ENCODE assay signal across 1 cellular context in genomic region chr1:53945433-53946251, GRCh38.
A peak's percentile ranks its signal among the peaks of the same experiment; 100 is the strongest.
TF ChIP-seq lines count a peak whose summit lies in the region.

Gene IFT25 (minus strand): TSS chr1:53945699. CDS start chr1:53940082, 5,617 bp downstream.

TF ChIP-seq in HepG2, 621 proteins besides CTCF, POLR2A, EP300 and RAD21 (continued from another document and continues in another):
- TF ChIP-seq KDM2A (CRISPR knock-in tag; IDR thresholded peaks at IDR 0.05; ENCODE audit: borderline replicate concordance, low read depth) (peak; percentile 79; the same call in 1 of the 2 replicates), ZNF318 (CRISPR knock-in tag; IDR thresholded peaks at IDR 0.05) (0 out of 2 replicates have a peak, but pooled peaks have one; percentile 65), DR1 (CRISPR knock-in tag; IDR thresholded peaks at IDR 0.05) (peak; percentile 60; the same call in 1 of the 2 replicates), SAP130 (CRISPR knock-in tag; IDR thresholded peaks at IDR 0.05; ENCODE audit: low read depth) (peak; percentile 80), ZNF543 (CRISPR knock-in tag; IDR thresholded peaks at IDR 0.05) (0 out of 2 replicates have a peak, but pooled peaks have one; percentile 28), KDM1A (CRISPR knock-in tag; IDR thresholded peaks at IDR 0.05) (no peak), HNRNPLL (IDR thresholded peaks at IDR 0.05; ENCODE audit: low read depth, low read length, poor library complexity, severe bottlenecking) (peak; percentile 30), SNAPC2 (CRISPR knock-in tag; IDR thresholded peaks at IDR 0.05) (no peak), CHCHD3 (CRISPR knock-in tag; IDR thresholded peaks at IDR 0.05) (peak; percentile 57; the same call in 1 of the 2 replicates), ZNF616 (CRISPR knock-in tag; IDR thresholded peaks at IDR 0.05; ENCODE audit: low read depth) (no peak), MXI1 (IDR thresholded peaks at IDR 0.05; ENCODE audit: borderline replicate concordance, low read depth, low read length) (peak; percentile 25; the same call in 1 of the 3 replicates), KDM5B (CRISPR knock-in tag; IDR thresholded peaks at IDR 0.05; ENCODE audit: borderline replicate concordance) (peak; percentile 73), SOX13 (IDR thresholded peaks at IDR 0.05) (no peak), SOX13 (CRISPR knock-in tag; conservative IDR thresholded peaks at IDR 0.05 in 1 of 2, IDR thresholded peaks at IDR 0.05 in 1 of 2) (0 out of 4 replicates have a peak, but pooled peaks of 1 of the 2 experiments have one; percentile 11), MED8 (CRISPR knock-in tag; IDR thresholded peaks at IDR 0.05; ENCODE audit: insufficient replicate concordance) (peak; percentile 56), ZNF430 (CRISPR knock-in tag; IDR thresholded peaks at IDR 0.05) (0 out of 2 replicates have a peak, but pooled peaks have one; percentile 27), ZZZ3 (CRISPR knock-in tag; IDR thresholded peaks at IDR 0.05; ENCODE audit: borderline replicate concordance) (0 out of 2 replicates have a peak, but pooled peaks have one; percentile 29), KLF6 (CRISPR knock-in tag; IDR thresholded peaks at IDR 0.05) (no peak), ZNF607 (CRISPR knock-in tag; IDR thresholded peaks at IDR 0.05; ENCODE audit: borderline replicate concordance) (peak; percentile 32; the same call in 1 of the 2 replicates), FOXK1 (CRISPR knock-in tag; IDR thresholded peaks at IDR 0.05; ENCODE audit: borderline replicate concordance, low read depth) (0 out of 2 replicates have a peak, but pooled peaks have one; percentile 14), MTA1 (CRISPR knock-in tag; IDR thresholded peaks at IDR 0.05; ENCODE audit: borderline replicate concordance) (peak; percentile 75; the same call in 1 of the 2 replicates), HNRNPK (IDR thresholded peaks at IDR 0.05; ENCODE audit: low read depth, low read length, poor library complexity, severe bottlenecking) (peak; percentile 87), ATF4 (CRISPR knock-in tag; IDR thresholded peaks at IDR 0.05) (peak in 1 of 2 experiments; percentile 36; a peak in 1 of 4 replicates), TCF12 (IDR thresholded peaks at IDR 0.05) (no peak), TCF12 (CRISPR knock-in tag; IDR thresholded peaks at IDR 0.05) (0 out of 2 replicates have a peak, but pooled peaks have one; percentile 31), KMT2A (CRISPR knock-in tag; IDR thresholded peaks at IDR 0.05) (peak; percentile 78; the same call in 1 of the 2 replicates), ZFY (CRISPR knock-in tag; IDR thresholded peaks at IDR 0.05) (peak; percentile 90), TAF15 (IDR thresholded peaks at IDR 0.05; ENCODE audit: low read depth, low read length, poor library complexity, severe bottlenecking) (peak; percentile 56), MXD1 (CRISPR knock-in tag; IDR thresholded peaks at IDR 0.05) (peak; percentile 27), ZNF30 (CRISPR knock-in tag; IDR thresholded peaks at IDR 0.05) (no peak), ZNF775 (CRISPR knock-in tag; IDR thresholded peaks at IDR 0.05; ENCODE audit: borderline replicate concordance) (no peak), ZNF558 (CRISPR knock-in tag; IDR thresholded peaks at IDR 0.05; ENCODE audit: borderline replicate concordance) (peak; percentile 73; the same call in 1 of the 2 replicates), KLF12 (CRISPR knock-in tag; IDR thresholded peaks at IDR 0.05; ENCODE audit: borderline replicate concordance) (0 out of 2 replicates have a peak, but pooled peaks have one; percentile 52), ZNF331 (CRISPR knock-in tag; IDR thresholded peaks at IDR 0.05) (0 out of 2 replicates have a peak, but pooled peaks have one; percentile 43), SIN3A (IDR thresholded peaks at IDR 0.05; ENCODE audit: borderline replicate concordance, low read depth, low read length) (peak; percentile 69; the same call in 1 of the 2 replicates)
- TF ChIP-seq, protein P1, sequence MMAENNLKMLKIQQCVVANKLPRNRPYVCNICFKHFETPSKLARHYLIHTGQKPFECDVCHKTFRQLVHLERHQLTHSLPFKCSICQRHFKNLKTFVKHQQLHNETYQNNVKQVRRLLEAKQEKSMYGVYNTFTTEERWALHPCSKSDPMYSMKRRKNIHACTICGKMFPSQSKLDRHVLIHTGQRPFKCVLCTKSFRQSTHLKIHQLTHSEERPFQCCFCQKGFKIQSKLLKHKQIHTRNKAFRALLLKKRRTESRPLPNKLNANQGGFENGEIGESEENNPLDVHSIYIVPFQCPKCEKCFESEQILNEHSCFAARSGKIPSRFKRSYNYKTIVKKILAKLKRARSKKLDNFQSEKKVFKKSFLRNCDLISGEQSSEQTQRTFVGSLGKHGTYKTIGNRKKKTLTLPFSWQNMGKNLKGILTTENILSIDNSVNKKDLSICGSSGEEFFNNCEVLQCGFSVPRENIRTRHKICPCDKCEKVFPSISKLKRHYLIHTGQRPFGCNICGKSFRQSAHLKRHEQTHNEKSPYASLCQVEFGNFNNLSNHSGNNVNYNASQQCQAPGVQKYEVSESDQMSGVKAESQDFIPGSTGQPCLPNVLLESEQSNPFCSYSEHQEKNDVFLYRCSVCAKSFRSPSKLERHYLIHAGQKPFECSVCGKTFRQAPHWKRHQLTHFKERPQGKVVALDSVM (CRISPR knock-in tag; IDR thresholded peaks at IDR 0.05): peak; percentile 93
- TF ChIP-seq, protein P2, sequence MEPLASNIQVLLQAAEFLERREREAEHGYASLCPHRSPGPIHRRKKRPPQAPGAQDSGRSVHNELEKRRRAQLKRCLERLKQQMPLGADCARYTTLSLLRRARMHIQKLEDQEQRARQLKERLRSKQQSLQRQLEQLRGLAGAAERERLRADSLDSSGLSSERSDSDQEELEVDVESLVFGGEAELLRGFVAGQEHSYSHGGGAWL (CRISPR knock-in tag; IDR thresholded peaks at IDR 0.05): 0 out of 2 replicates have a peak, but pooled peaks have one; percentile 19
- TF ChIP-seq, protein P3, sequence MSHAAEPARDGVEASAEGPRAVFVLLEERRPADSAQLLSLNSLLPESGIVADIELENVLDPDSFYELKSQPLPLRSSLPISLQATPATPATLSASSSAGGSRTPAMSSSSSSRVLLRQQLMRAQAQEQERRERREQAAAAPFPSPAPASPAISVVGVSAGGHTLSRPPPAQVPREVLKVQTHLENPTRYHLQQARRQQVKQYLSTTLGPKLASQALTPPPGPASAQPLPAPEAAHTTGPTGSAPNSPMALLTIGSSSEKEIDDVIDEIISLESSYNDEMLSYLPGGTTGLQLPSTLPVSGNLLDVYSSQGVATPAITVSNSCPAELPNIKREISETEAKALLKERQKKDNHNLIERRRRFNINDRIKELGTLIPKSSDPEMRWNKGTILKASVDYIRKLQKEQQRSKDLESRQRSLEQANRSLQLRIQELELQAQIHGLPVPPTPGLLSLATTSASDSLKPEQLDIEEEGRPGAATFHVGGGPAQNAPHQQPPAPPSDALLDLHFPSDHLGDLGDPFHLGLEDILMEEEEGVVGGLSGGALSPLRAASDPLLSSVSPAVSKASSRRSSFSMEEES (CRISPR knock-in tag; IDR thresholded peaks at IDR 0.05): 0 out of 2 replicates have a peak, but pooled peaks have one; percentile 4
- TF ChIP-seq, protein P4, sequence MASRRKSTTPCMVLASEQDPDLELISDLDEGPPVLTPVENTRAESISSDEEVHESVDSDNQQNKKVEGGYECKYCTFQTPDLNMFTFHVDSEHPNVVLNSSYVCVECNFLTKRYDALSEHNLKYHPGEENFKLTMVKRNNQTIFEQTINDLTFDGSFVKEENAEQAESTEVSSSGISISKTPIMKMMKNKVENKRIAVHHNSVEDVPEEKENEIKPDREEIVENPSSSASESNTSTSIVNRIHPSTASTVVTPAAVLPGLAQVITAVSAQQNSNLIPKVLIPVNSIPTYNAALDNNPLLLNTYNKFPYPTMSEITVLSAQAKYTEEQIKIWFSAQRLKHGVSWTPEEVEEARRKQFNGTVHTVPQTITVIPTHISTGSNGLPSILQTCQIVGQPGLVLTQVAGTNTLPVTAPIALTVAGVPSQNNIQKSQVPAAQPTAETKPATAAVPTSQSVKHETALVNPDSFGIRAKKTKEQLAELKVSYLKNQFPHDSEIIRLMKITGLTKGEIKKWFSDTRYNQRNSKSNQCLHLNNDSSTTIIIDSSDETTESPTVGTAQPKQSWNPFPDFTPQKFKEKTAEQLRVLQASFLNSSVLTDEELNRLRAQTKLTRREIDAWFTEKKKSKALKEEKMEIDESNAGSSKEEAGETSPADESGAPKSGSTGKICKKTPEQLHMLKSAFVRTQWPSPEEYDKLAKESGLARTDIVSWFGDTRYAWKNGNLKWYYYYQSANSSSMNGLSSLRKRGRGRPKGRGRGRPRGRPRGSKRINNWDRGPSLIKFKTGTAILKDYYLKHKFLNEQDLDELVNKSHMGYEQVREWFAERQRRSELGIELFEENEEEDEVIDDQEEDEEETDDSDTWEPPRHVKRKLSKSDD (CRISPR knock-in tag; IDR thresholded peaks at IDR 0.05; ENCODE audit: low read depth): 0 out of 2 replicates have a peak, but pooled peaks have one; percentile 58
- TF ChIP-seq, protein P5, sequence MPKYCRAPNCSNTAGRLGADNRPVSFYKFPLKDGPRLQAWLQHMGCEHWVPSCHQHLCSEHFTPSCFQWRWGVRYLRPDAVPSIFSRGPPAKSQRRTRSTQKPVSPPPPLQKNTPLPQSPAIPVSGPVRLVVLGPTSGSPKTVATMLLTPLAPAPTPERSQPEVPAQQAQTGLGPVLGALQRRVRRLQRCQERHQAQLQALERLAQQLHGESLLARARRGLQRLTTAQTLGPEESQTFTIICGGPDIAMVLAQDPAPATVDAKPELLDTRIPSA (CRISPR knock-in tag; IDR thresholded peaks at IDR 0.05; ENCODE audit: borderline replicate concordance): no peak
- TF ChIP-seq, protein P6, sequence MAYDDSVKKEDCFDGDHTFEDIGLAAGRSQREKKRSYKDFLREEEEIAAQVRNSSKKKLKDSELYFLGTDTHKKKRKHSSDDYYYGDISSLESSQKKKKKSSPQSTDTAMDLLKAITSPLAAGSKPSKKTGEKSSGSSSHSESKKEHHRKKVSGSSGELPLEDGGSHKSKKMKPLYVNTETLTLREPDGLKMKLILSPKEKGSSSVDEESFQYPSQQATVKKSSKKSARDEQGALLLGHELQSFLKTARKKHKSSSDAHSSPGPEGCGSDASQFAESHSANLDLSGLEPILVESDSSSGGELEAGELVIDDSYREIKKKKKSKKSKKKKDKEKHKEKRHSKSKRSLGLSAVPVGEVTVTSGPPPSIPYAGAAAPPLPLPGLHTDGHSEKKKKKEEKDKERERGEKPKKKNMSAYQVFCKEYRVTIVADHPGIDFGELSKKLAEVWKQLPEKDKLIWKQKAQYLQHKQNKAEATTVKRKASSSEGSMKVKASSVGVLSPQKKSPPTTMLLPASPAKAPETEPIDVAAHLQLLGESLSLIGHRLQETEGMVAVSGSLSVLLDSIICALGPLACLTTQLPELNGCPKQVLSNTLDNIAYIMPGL (CRISPR knock-in tag; IDR thresholded peaks at IDR 0.05; ENCODE audit: borderline replicate concordance in 1 of 2, low read depth in 1 of 2): peak in 1 of 2 experiments; percentile 17; a peak in 1 of 4 replicates
